Comparison of ENCODE assay signal across 8 cellular contexts in the genomic region with DNA sequence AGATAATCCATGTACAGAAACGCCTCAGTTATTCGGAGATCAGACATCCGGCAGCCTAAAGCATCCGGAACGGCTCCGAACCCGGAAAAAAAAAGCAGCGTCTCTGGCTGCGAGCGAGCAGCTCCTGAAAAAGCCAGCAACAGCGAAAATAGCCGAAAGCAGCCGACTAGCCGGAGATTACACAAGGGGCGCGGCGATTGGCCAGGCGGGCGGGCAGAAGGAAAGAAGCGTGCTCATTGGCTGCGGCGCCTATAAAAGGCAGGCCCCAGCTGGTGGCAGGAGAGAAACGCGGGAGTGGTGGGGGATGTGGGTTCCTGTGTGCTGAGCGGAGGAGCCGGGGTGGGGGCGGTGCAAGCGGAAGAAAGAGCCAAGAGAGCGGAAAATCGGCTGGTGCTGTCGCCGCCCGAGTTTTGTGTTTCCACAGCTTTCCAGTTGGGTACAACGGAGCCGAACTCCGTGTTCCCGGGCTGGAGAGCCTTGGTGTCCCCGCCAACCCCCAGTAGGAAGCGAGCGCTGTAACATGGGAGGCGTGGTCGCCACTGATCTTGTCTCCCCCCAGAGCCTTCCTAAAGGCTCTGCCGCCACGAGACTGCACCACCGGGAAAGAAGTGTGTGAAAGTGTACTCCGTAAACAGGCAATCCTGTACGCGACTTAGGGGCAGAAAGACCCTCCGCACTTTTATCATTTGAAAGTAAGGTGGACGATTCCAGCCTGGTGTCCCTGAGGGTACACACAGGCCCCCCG. TPM values are rescaled to one million over a fixed set of nuclear protein-coding genes. Genes with fewer than 3 reads are reported as not detected.
A peak's percentile ranks its signal among the peaks of the same experiment; 100 is the strongest.
DNase-seq lines count a peak whose midpoint lies in the region; ATAC-seq, FAIRE-seq and TF ChIP-seq lines count a peak whose summit lies in the region.

A gene (minus strand): TSS at position 141 of the 745 bp plus-strand sequence.

- peak; percentile 81 for DNase-seq in D721Med (ENCODE audit: insufficient read length, low spot score)
- DNase-seq in HuH-7.5 (ENCODE audit: low spot score): peak; percentile 86
- DNase-seq in OCI-LY7 (ENCODE audit: low spot score): peak; percentile 97
- DNase-seq in activated T-cell treated with anti-CD3 and anti-CD28 coated beads for 24 hours (ENCODE audit: low read depth): peak; percentile 97
- DNase-seq in epithelial cell of esophagus (ENCODE audit: low read depth): peak; percentile 99
- DNase-seq in stimulated activated CD8-positive, alpha-beta memory T cell treated with anti-CD3 and anti-CD28 coated beads, Interleukin-4, amount 100 ng/mL, for 1 hour (ENCODE audit: low read depth in 2 of 2, low spot score in 1 of 2): peak; percentile 93 to 95

- peak within 1 kb of the TSS; percentile 100 for H3K4me2 ChIP-seq in OCI-LY7 (ENCODE audit: low read length)

- intact Hi-C loops in OCI-LY7 (cut with micrococcal nuclease; ENCODE audit: unreplicated experiment): loop anchor here (2.0 to 5.0 kb wide), 3 partner anchors 68 to 177 kb away; no protein-coding TSS in a partner anchor

- H3K9me3 ChIP-seq in OCI-LY7 (ENCODE audit: low read length) (no peaks in the 10 kb centered on the region), mononuclear cell (ENCODE audit: low read depth, low read length) (no peaks in the 10 kb centered on the region)

- CTCF ChIA-PET in OCI-LY7 (lab: Charles Lee; ENCODE audit: unreplicated experiment): interaction anchor here (0.6 kb wide), 1 partner anchor 10 kb away, joined by 6 read pairs; no protein-coding TSS in a partner anchor

- H4K20me1 ChIP-seq in OCI-LY7 (ENCODE audit: insufficient read depth, low read length): peaks cover 15% of the 10 kb centered on the region

- peak within 1 kb of the TSS; percentile 94 for H2AFZ ChIP-seq in OCI-LY7 (ENCODE audit: low read length)

- H3K9me2 ChIP-seq in OCI-LY7 (ENCODE audit: insufficient read depth, low read length): no peaks in the 10 kb centered on the region

- no peak for TF ChIP-seq CTCF in D721Med (IDR thresholded peaks at IDR 0.05; ENCODE audit: insufficient read depth, missing control alignments)
- no peak for TF ChIP-seq CTCF in OCI-LY7 (conservative IDR thresholded peaks at IDR 0.05; ENCODE audit: low read length)
- TF ChIP-seq CTCF in epithelial cell of esophagus (IDR thresholded peaks at IDR 0.05; ENCODE audit: insufficient read depth, low read depth, low read length, missing control alignments): no peak

- POLR2A ChIA-PET in OCI-LY7 (lab: Charles Lee): interaction anchor here (0.6 to 3.0 kb wide), 16 partner anchors 9 to 908 kb away, joined by 3 to 19 read pairs (median 4); no protein-coding TSS in a partner anchor

- H3K4me3 ChIP-seq in OCI-LY7 (ENCODE audit: low read depth, low read length, poor library complexity, severe bottlenecking) (peak within 1 kb of the TSS; percentile 81), epithelial cell of esophagus (ENCODE audit: low read length) (peak within 1 kb of the TSS; percentile 88), mononuclear cell (ENCODE audit: low read length) (peak within 1 kb of the TSS; percentile 84)

- peaks cover 20% of the 10 kb centered on the region for H3K4me1 ChIP-seq in OCI-LY7 (ENCODE audit: insufficient read depth, low read length, poor library complexity, severe bottlenecking)
- H3K4me1 ChIP-seq in mononuclear cell (ENCODE audit: insufficient read depth, low read length): peaks cover 13% of the 10 kb centered on the region

- FAIRE-seq in D721Med (lab: Jason Lieb, UNC): no peak

- no peaks in the 10 kb centered on the region for H3K27me3 ChIP-seq in mononuclear cell (ENCODE audit: insufficient read depth, low read length)

- H3K36me3 ChIP-seq in OCI-LY7 (ENCODE audit: insufficient read depth, low read length): no peaks in the 10 kb centered on the region

- H3K27ac ChIP-seq in OCI-LY7 (ENCODE audit: low read depth, low read length, poor library complexity, severe bottlenecking): peak within 1 kb of the TSS; percentile 41

- H3K79me2 ChIP-seq in OCI-LY7 (ENCODE audit: insufficient read depth, low read depth, low read length): no peaks in the 10 kb centered on the region

- peak; percentile 95 for ATAC-seq in GM21526 (IDR thresholded peaks at IDR 0.05; ENCODE audit: low FRiP score, unreplicated experiment)

- TSS peak; percentile 97 for BruUV-seq in OCI-LY7 (replicated peaks; lab: Mats Ljungman, UMichigan)

RNA-seq across cellular contexts. Expression of the gene that starts here (rescaled TPM):
- 24.4 and 27.7 TPM in 2 replicates for total RNA-seq in OCI-LY7 (2014; rRNA removed; shearing (Covaris generic))
- total RNA-seq in OCI-LY7 (2022): 18.8 and 20.3 TPM in 2 replicates
- total RNA-seq in mononuclear cell: 30.3 TPM

Comparison
In these comparisons a context has a peak if more than half of its experiments do, and no peak if none do; other contexts are left out.
1. Peak in every context shown above with its lines: DNase-seq, ATAC-seq, H3K4me3 ChIP-seq and H3K27ac ChIP-seq.